Comparison of ENCODE assay signal across 9 cellular contexts in the genomic region with DNA sequence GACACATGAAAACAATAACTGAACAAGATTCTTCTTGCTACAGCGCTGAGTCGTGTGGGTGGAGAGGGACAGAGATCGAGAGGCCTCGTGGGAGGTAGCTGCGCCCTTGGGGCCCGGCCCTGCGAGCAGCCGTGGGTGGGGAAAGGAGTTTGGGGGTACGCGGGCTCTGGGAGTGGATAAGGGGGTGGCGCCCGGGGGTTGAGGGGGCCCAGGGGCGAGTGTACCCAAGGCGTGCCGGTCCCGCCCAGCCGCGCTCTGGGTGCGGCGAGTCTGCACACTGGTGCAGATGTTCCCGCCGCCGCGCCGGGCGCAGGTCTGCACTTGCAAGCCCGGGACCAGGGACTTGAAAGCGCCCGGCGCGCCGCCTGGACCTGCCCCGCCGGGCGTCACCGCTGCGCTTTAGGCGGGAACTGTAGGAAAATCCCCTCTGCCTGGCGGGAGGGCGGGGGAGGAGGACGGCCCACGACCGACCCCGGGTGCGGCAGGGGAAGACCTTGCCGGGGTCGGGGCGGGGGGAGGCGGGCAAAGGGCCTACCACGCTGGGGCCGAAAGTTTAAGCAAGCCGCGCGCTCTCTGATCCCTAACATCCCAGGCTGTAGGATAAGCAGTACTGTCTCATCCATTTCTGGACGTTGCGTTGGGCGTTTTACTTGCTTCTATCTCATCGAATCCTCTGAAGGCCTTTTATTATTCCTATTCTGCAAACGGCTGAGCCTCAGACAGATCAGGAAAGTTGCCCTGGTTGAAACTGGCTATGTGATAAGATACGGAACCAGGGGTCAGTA. TPM values are rescaled to one million over a fixed set of nuclear protein-coding genes. Genes with fewer than 3 reads are reported as not detected.
DNase-seq lines count a peak whose midpoint lies in the region; ATAC-seq, FAIRE-seq and TF ChIP-seq lines count a peak whose summit lies in the region.
"Had no signal": no experiment of that assay in that cellular context is flagged by ENCODE, and none has a peak within 500 bp of the region (broad histone marks: within the 10 kb centered on the region; RNA-seq: fewer than 3 reads in every experiment).

No MANE protein-coding gene starts in this region.

- no peaks in the 10 kb centered on the region for H3K9me3 Mint-ChIP-seq in stimulated activated naive B cell treated with anti-CD40 and anti-IgM and Interleukin-4, amounts not matched to agents 10 μg/mL and 1 μg/mL and 100 μg/mL, for 72 hours

- peak overlapping the region; percentile 77 to 79 for H3K4me3 Mint-ChIP-seq in stimulated activated naive B cell treated with anti-CD40 and anti-IgM and Interleukin-4, amounts not matched to agents 10 μg/mL and 1 μg/mL and 100 μg/mL, for 72 hours

- TF ChIP-seq POLR2A in GM12891 (IDR thresholded peaks at IDR 0.05; ENCODE audit: low read depth, low read length) (no peak), breast epithelium (IDR thresholded peaks at IDR 0.05) (no peak)

- H3K9me3 ChIP-seq in breast epithelium, result no peaks in the 10 kb centered on the region

- H3K4me3 ChIP-seq in breast epithelium, result peak overlapping the region; percentile 86 to 98 (median 88)

- DNase-seq in GM12891 (ENCODE audit: insufficient read length, low spot score) (no peak), NCI-H774 (lab: John Stamatoyannopoulos, UW) (peak; percentile 0), breast epithelium (ENCODE audit: low spot score in 2 of 2) (peak; percentile 48 to 59), left kidney (ENCODE audit: low read depth, low spot score) (peak; percentile 89), NCI-H187 treated with DMSO at 0.1 percent for 48 hours (lab: John Stamatoyannopoulos, UW) (no peak), SIG-M5 (lab: John Stamatoyannopoulos, UW) (no peak)
- no peak for DNase-seq in stimulated activated naive B cell treated with anti-CD40 and anti-IgM and Interleukin-4, amounts not matched to agents 10 μg/mL and 1 μg/mL and 100 μg/mL, for 72 hours

- peaks cover 53 to 81% of the 10 kb centered on the region in 2 donors for H3K27me3 Mint-ChIP-seq in stimulated activated naive B cell treated with anti-CD40 and anti-IgM and Interleukin-4, amounts not matched to agents 10 μg/mL and 1 μg/mL and 100 μg/mL, for 72 hours

- H3K27ac Mint-ChIP-seq in stimulated activated naive B cell treated with anti-CD40 and anti-IgM and Interleukin-4, amounts not matched to agents 10 μg/mL and 1 μg/mL and 100 μg/mL, for 72 hours, result no peak overlapping the region

- H3K27ac ChIP-seq in breast epithelium, result peak overlapping the region; percentile 52

- FAIRE-seq in GM12891 (lab: Jason Lieb, UNC), result peak; percentile 84

- no peaks in the 10 kb centered on the region for H3K36me3 Mint-ChIP-seq in stimulated activated naive B cell treated with anti-CD40 and anti-IgM and Interleukin-4, amounts not matched to agents 10 μg/mL and 1 μg/mL and 100 μg/mL, for 72 hours

- H3K27me3 ChIP-seq in breast epithelium, result no peaks in the 10 kb centered on the region

- H3K4me1 ChIP-seq in breast epithelium, result peaks cover 6 to 7% of the 10 kb centered on the region in 2 donors

- intact Hi-C loops in breast epithelium (cut with DNase I; ENCODE audit: low total_unique reads), result no loop called here

- no peaks in the 10 kb centered on the region for H3K36me3 ChIP-seq in breast epithelium

- no peak for TF ChIP-seq CTCF in breast epithelium (IDR thresholded peaks at IDR 0.05)

- peak; percentile 23 to 38 for ATAC-seq in stimulated activated naive B cell treated with anti-CD40 and anti-IgM and Interleukin-4, amounts not matched to agents 10 μg/mL and 1 μg/mL and 100 μg/mL, for 72 hours (replicated peaks)
- no peak for ATAC-seq in HG03378 (IDR thresholded peaks at IDR 0.05; ENCODE audit: unreplicated experiment)

- peaks cover 25 to 33% of the 10 kb centered on the region in 2 donors for H3K4me1 Mint-ChIP-seq in stimulated activated naive B cell treated with anti-CD40 and anti-IgM and Interleukin-4, amounts not matched to agents 10 μg/mL and 1 μg/mL and 100 μg/mL, for 72 hours

TF ChIP-seq in GM12891, 5 proteins besides CTCF, POLR2A, EP300 and RAD21:
- no peak for TF ChIP-seq TAF1 (IDR thresholded peaks at IDR 0.05; ENCODE audit: low read depth, low read length)
- no peak for TF ChIP-seq POU2F2 (IDR thresholded peaks at IDR 0.05; ENCODE audit: low read depth, low read length)
- no peak for TF ChIP-seq POLR2AphosphoS5 (IDR thresholded peaks at IDR 0.05; ENCODE audit: low read depth, low read length)
- no peak for TF ChIP-seq SPI1 (IDR thresholded peaks at IDR 0.05; ENCODE audit: low read depth, low read length)
- TF ChIP-seq PAX5 (IDR thresholded peaks at IDR 0.05; ENCODE audit: insufficient read depth, low read length, severe bottlenecking), result no peak
TF ChIP-seq in GM12891: peak in this region for 0.

RNA-seq across cellular contexts. Expression of a gene that starts 1.4 kb away (rescaled TPM):
- polyA plus RNA-seq in GM12891 (2012; ENCODE audit: low read depth, missing spikeins), result 0.26 TPM
- total RNA-seq in breast epithelium, result 10 to 100 TPM in 2 of 3 donors, 1 to 10 TPM in 1; 9.5 to 13.6 (median 13.5) TPM

RNA-seq across cellular contexts. Expression of a gene that starts 9.8 kb away (rescaled TPM):
- not detected for polyA plus RNA-seq in GM12891 (2012; ENCODE audit: low read depth, missing spikeins)
- under 1 TPM in 1 of 3 donors, not detected in 2; 0.73 TPM for total RNA-seq in breast epithelium
- total RNA-seq: RPMI7951 had no signal

Comparison
In these comparisons a context has a peak if more than half of its experiments do, and no peak if none do; other contexts are left out.
1. DNase-seq: peak in NCI-H774 (single experiment), breast epithelium (2 of 2) and left kidney (single experiment); none in GM12891 (single experiment), stimulated activated naive B cell treated with anti-CD40 and anti-IgM and Interleukin-4, amounts not matched to agents 10 μg/mL and 1 μg/mL and 100 μg/mL, for 72 hours (single experiment), NCI-H187 treated with DMSO at 0.1 percent for 48 hours (single experiment) and SIG-M5 (single experiment).